18 cellular contexts compared by ENCODE assay signal in genomic region chr11:44744160-44744559, GRCh38. TPM values are rescaled to one million over a fixed set of nuclear protein-coding genes. Genes with fewer than 3 reads are reported as not detected.
DNase-seq lines count a peak whose midpoint lies in the region; ATAC-seq and TF ChIP-seq lines count a peak whose summit lies in the region.
"Had no signal": no experiment of that assay in that cellular context is flagged by ENCODE, and none has a peak within 500 bp of the region (broad histone marks: within the 10 kb centered on the region; RNA-seq: fewer than 3 reads in every experiment).

No MANE protein-coding gene starts in this region.

- no peaks in the 10 kb centered on the region for H3K9me3 ChIP-seq in neural progenitor cell (ENCODE audit: low read depth)
- H3K9me3 ChIP-seq in PC-3 (ENCODE audit: low read length), result no peaks in the 10 kb centered on the region
- H3K9me3 ChIP-seq: right lobe of liver, SJCRH30 had no signal

- H3K4me3 ChIP-seq in neural progenitor cell (no peak overlapping the region), PC-3 (ENCODE audit: low read length) (no peak overlapping the region)
- H3K4me3 ChIP-seq: right lobe of liver, SJCRH30 had no signal

- no peaks in the 10 kb centered on the region for H3K27me3 Mint-ChIP-seq in neural progenitor cell (ENCODE audit: insufficient read depth, low read depth)
- H3K27me3 Mint-ChIP-seq in nephron progenitor cell (ENCODE audit: low read depth, poor library complexity), result peaks cover 4% of the 10 kb centered on the region

- POLR2A ChIA-PET in PC-3 (lab: Charles Lee; ENCODE audit: unreplicated experiment), result no interaction called here

- peak; percentile 32 for DNase-seq in AG09319 (ENCODE audit: extremely low read depth, low read depth)
- peak; percentile 36 for DNase-seq in NCI-H2171 (lab: John Stamatoyannopoulos, UW)
- peak; percentile 82 for DNase-seq in fibroblast of peridontal ligament (ENCODE audit: extremely low read depth)
- DNase-seq in neural progenitor cell (ENCODE audit: low spot score), result no peak
- no peak for DNase-seq in nephron progenitor cell
- no peak for DNase-seq in H4 (ENCODE audit: low spot score)
- DNase-seq in PC-3, result no peak
- DNase-seq: activated effector memory CD4-positive, alpha-beta T cell treated with anti-CD3 and anti-CD28 coated beads, Interleukin-2, amount 50 U/mL, for 16 hours; anterior cingulate cortex; foreskin keratinocyte; MM.1S; naive thymus-derived CD8-positive, alpha-beta T cell; NCI-H2029 treated with DMSO at 0.1 percent for 48 hours; right lobe of liver; SJCRH30; T1000 had no signal

- peaks cover 16% of the 10 kb centered on the region for H3K4me1 ChIP-seq in neural progenitor cell
- H3K4me1 ChIP-seq in PC-3 (ENCODE audit: insufficient read depth, low read length), result no peaks in the 10 kb centered on the region
- H3K4me1 ChIP-seq: foreskin keratinocyte, right lobe of liver, SJCRH30 had no signal

- H3K27ac ChIP-seq in neural progenitor cell, result no peak overlapping the region
- H3K27ac ChIP-seq in PC-3 (ENCODE audit: low read length), result no peak overlapping the region
- H3K27ac ChIP-seq: foreskin keratinocyte, right lobe of liver, SJCRH30 had no signal

- H3F3A ChIP-seq in neural progenitor cell (ENCODE audit: low read depth) (no peaks in the 10 kb centered on the region), PC-3 (ENCODE audit: low read length, unreplicated experiment) (no peaks in the 10 kb centered on the region)

- intact Hi-C loops in PC-3 (cut with micrococcal nuclease), result no loop called here

- H3K27me3 ChIP-seq in neural progenitor cell (no peaks in the 10 kb centered on the region), PC-3 (ENCODE audit: low read length) (peaks cover 55% of the 10 kb centered on the region)
- H3K27me3 ChIP-seq: right lobe of liver, SJCRH30 had no signal

- BruUV-seq in PC-3 (replicated peaks; lab: Mats Ljungman, UMichigan), result no TSS peak

- no peak overlapping the region for H2AFZ ChIP-seq in neural progenitor cell (replicated peaks)
- H2AFZ ChIP-seq in PC-3 (ENCODE audit: low read length), result no peak overlapping the region

- no peak overlapping the region for H3K4me2 ChIP-seq in neural progenitor cell
- no peak overlapping the region for H3K4me2 ChIP-seq in PC-3 (ENCODE audit: low read length)

- no peaks in the 10 kb centered on the region for H3K9me3 Mint-ChIP-seq in neural progenitor cell
- no peaks in the 10 kb centered on the region for H3K9me3 Mint-ChIP-seq in nephron progenitor cell
- H3K9me3 Mint-ChIP-seq: naive thymus-derived CD8-positive, alpha-beta T cell had no signal

- TF ChIP-seq CTCF in AG09319 (IDR thresholded peaks at IDR 0.05; ENCODE audit: low read depth, low read length) (no peak), neural progenitor cell (IDR thresholded peaks at IDR 0.05) (no peak), nephron progenitor cell (IDR thresholded peaks at IDR 0.05) (no peak), PC-3 (conservative IDR thresholded peaks at IDR 0.05; ENCODE audit: low read depth, low read length) (no peak)

- H3K79me2 ChIP-seq in neural progenitor cell (ENCODE audit: low read depth) (no peaks in the 10 kb centered on the region), PC-3 (ENCODE audit: low read length) (no peaks in the 10 kb centered on the region)

- CTCF ChIA-PET in PC-3 (lab: Charles Lee), result no interaction called here

- ATAC-seq in GM18858 (IDR thresholded peaks at IDR 0.05; ENCODE audit: unreplicated experiment) (no peak), PC-3 (no peak)
- ATAC-seq: foreskin keratinocyte; left lobe of liver; naive thymus-derived CD8-positive, alpha-beta T cell; right lobe of liver had no signal

- H3K36me3 ChIP-seq in neural progenitor cell (no peaks in the 10 kb centered on the region), PC-3 (ENCODE audit: low read depth, low read length) (no peaks in the 10 kb centered on the region)
- H3K36me3 ChIP-seq: right lobe of liver, SJCRH30 had no signal

- H3K4me3 Mint-ChIP-seq in neural progenitor cell, result no peak overlapping the region
- no peak overlapping the region for H3K4me3 Mint-ChIP-seq in nephron progenitor cell
- H3K4me3 Mint-ChIP-seq: naive thymus-derived CD8-positive, alpha-beta T cell had no signal

- H3K27ac Mint-ChIP-seq in neural progenitor cell (peak overlapping the region; percentile 17), nephron progenitor cell (no peak overlapping the region)

- H3K36me3 Mint-ChIP-seq in neural progenitor cell (peaks cover 14% of the 10 kb centered on the region), nephron progenitor cell (ENCODE audit: low read depth) (no peaks in the 10 kb centered on the region)

- H3K9ac ChIP-seq in neural progenitor cell (no peak overlapping the region), PC-3 (ENCODE audit: low read length) (no peak overlapping the region)

- peaks cover 63% of the 10 kb centered on the region for H3K4me1 Mint-ChIP-seq in neural progenitor cell
- peaks cover 53% of the 10 kb centered on the region for H3K4me1 Mint-ChIP-seq in nephron progenitor cell

- no peaks in the 10 kb centered on the region for H3K9me2 ChIP-seq in PC-3 (replicated peaks; ENCODE audit: low read length)

- H4K20me1 ChIP-seq in neural progenitor cell (ENCODE audit: low read depth) (peaks cover 71% of the 10 kb centered on the region), PC-3 (ENCODE audit: low read length) (no peaks in the 10 kb centered on the region)

RNA-seq across cellular contexts. Expression of gene TSPAN18, which starts 17.4 kb away (rescaled TPM):
- total RNA-seq in neural progenitor cell (ENCODE audit: low replicate concordance) (16.5 and 33.0 TPM in 2 replicates), PC-3 (2014; rRNA removed) (not detected in 2 replicates)
- total RNA-seq in H4 (2014; rRNA removed; shearing (Covaris generic)), result 0.83 TPM in 1 of 2 replicates, not detected in the other

Comparison
In these comparisons a context has a peak if more than half of its experiments do, and no peak if none do; other contexts are left out.
1. DNase-seq: peak in AG09319 (single experiment), NCI-H2171 (single experiment) and fibroblast of peridontal ligament (single experiment); none in neural progenitor cell (single experiment), nephron progenitor cell (single experiment), H4 (single experiment) and PC-3 (single experiment).